1 cellular context compared by ENCODE assay signal in genomic region chr1:26279598-26280332, GRCh38.
TF ChIP-seq lines count a peak whose summit lies in the region.

Gene SH3BGRL3, plus strand, starts transcription at chr1:26280086. Its CDS starts 70 bp downstream, at chr1:26280156.

TF ChIP-seq in GM12878, 131 proteins besides CTCF, POLR2A, EP300 and RAD21 (continued from another document):
- TF ChIP-seq DPF2 (IDR thresholded peaks at IDR 0.05) (no peak; the same call in 1 of the 2 replicates), MTA3 (IDR thresholded peaks at IDR 0.05; ENCODE audit: borderline replicate concordance, low read length) (no peak), RAD51 (IDR thresholded peaks at IDR 0.05) (no peak), CHD4 (IDR thresholded peaks at IDR 0.05) (no peak), ETV6 (conservative IDR thresholded peaks at IDR 0.05 in 1 of 2, IDR thresholded peaks at IDR 0.05 in 1 of 2; ENCODE audit: borderline replicate concordance in 1 of 2, low read depth in 1 of 2) (no peak; a peak in 1 of 4 replicates), SIN3A (IDR thresholded peaks at IDR 0.05; ENCODE audit: low read depth, low read length) (no peak), FOS (IDR thresholded peaks at IDR 0.05; ENCODE audit: borderline replicate concordance, extremely low read depth, insufficient read length) (no peak), ZZZ3 (IDR thresholded peaks at IDR 0.05; ENCODE audit: control insufficient read depth, insufficient read length, low read depth) (no peak), SP1 (IDR thresholded peaks at IDR 0.05; ENCODE audit: low read depth, low read length) (peak; percentile 36), PML (IDR thresholded peaks at IDR 0.05; ENCODE audit: low read length) (no peak), SMARCA5 (IDR thresholded peaks at IDR 0.05) (no peak), SIX5 (IDR thresholded peaks at IDR 0.05; ENCODE audit: low read depth, low read length, severe bottlenecking) (no peak), SUPT20H (IDR thresholded peaks at IDR 0.05; ENCODE audit: borderline replicate concordance, control insufficient read depth, low read depth, low read length) (no peak), KDM1A (IDR thresholded peaks at IDR 0.05; ENCODE audit: borderline replicate concordance) (no peak)
